ENCODE assay signal across 8 cellular contexts in genomic region chr21:38726482-38726881, GRCh38.
"Had no signal": no experiment of that assay in that cellular context is flagged by ENCODE, and none has a peak within 500 bp of the region (broad histone marks: within the 10 kb centered on the region; RNA-seq: fewer than 3 reads in every experiment).

No MANE protein-coding gene starts in this region.

- ATAC-seq: HepG2 had no signal

- H3K27me3 Mint-ChIP-seq: IgD-negative memory B cell had no signal

- H3K4me1 Mint-ChIP-seq: IgD-negative memory B cell had no signal

- H3K27ac ChIP-seq: HL-60, KMS-11 had no signal

- H3K27ac Mint-ChIP-seq: IgD-negative memory B cell had no signal

- H3K4me2 ChIP-seq: KMS-11 had no signal

- DNase-seq: IMR-90, KBM-7, KG1 had no signal

- H3K9ac ChIP-seq: KMS-11 had no signal

- FAIRE-seq: HepG2, HTR-8/SVneo had no signal

- H3K36me3 Mint-ChIP-seq: IgD-negative memory B cell had no signal
